In genomic region chr5:97547414-97547813, GRCh38 we compare ENCODE assay signal across 19 cellular contexts.
"Had no signal": no experiment of that assay in that cellular context is flagged by ENCODE, and none has a peak within 500 bp of the region (broad histone marks: within the 10 kb centered on the region; RNA-seq: fewer than 3 reads in every experiment).

No MANE protein-coding gene starts in this region.

- H3K27ac ChIP-seq: brain microvascular endothelial cell, esophagus muscularis mucosa, gastrocnemius medialis, SJSA1, upper lobe of left lung had no signal

- H3K4me3 ChIP-seq: esophagus muscularis mucosa, gastrocnemius medialis, SJSA1, upper lobe of left lung had no signal

- H3K4me1 Mint-ChIP-seq: mesothelial cell of epicardium had no signal

- H3K27me3 ChIP-seq: brain microvascular endothelial cell, esophagus muscularis mucosa, gastrocnemius medialis, upper lobe of left lung had no signal

- H3K36me3 Mint-ChIP-seq: mesothelial cell of epicardium had no signal

- DNase-seq: activated CD4-positive, CD25-positive, alpha-beta regulatory T cell treated with anti-CD3 and anti-CD28 coated beads, Interleukin-2, amount 50 U/mL, for 72 hours; activated T-cell treated with anti-CD3 and anti-CD28 coated beads, Interleukin-2, amount 50 U/mL, for 48 hours; aorta; brain microvascular endothelial cell; caudate nucleus; effector memory CD8-positive, alpha-beta T cell; gastrocnemius medialis; hippocampal formation; left ventricle myocardium superior; mammary epithelial cell; occipital lobe; stimulated activated CD4-positive, alpha-beta T cell treated with anti-CD3 and anti-CD28 coated beads, Interleukin-4, amount 100 ng/mL, for 24 hours; stimulated activated naive CD4-positive, alpha-beta T cell treated with Interleukin-2 at 50 U/mL for 16 hours; upper lobe of left lung had no signal

- H3K4me1 ChIP-seq: gastrocnemius medialis, SJSA1, upper lobe of left lung had no signal

- H3K36me3 ChIP-seq: brain microvascular endothelial cell, esophagus muscularis mucosa, gastrocnemius medialis, SJSA1, upper lobe of left lung had no signal

- H3K9me3 ChIP-seq: esophagus muscularis mucosa, gastrocnemius medialis, upper lobe of left lung had no signal

- H3K27ac Mint-ChIP-seq: effector memory CD8-positive, alpha-beta T cell; mesothelial cell of epicardium; nephron had no signal

- H3K9me3 Mint-ChIP-seq: mesothelial cell of epicardium, nephron had no signal

- H3K27me3 Mint-ChIP-seq: effector memory CD8-positive, alpha-beta T cell had no signal

- H3K4me3 Mint-ChIP-seq: activated naive CD4-positive, alpha-beta T cell treated with anti-CD3 and anti-CD28 coated beads for 36 hours; effector memory CD8-positive, alpha-beta T cell; mesothelial cell of epicardium; nephron had no signal
